Comparison of ENCODE assay signal across 11 cellular contexts in the genomic region with DNA sequence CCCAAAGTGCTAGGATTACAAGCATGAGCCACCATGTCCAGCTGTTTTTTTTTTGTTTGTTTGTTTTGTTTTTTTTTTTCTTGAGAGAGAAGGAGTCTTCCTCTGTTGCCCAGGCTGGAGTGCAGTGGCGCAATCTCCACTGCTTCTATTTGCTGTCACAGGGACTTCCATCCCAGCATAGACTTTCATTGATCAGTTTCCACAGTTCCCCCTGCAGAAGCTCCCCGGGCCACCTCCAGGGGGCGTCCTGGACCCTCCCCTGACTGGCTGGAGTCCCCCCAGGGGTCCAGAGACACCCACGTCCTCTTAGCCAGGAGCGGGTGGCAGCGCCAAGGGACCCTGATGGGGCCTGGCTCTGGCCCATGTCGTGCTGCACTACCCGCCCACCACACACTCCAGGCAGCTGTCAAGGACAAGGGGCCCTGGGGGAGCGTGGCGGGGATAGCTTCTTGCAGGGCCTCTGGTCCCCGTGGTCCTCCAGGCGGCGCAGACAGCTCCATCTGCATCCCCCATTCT. TPM values are rescaled to one million over a fixed set of nuclear protein-coding genes. Genes with fewer than 3 reads are reported as not detected.
DNase-seq lines count a peak whose midpoint lies in the region; ATAC-seq, FAIRE-seq and TF ChIP-seq lines count a peak whose summit lies in the region.
"Had no signal": no experiment of that assay in that cellular context is flagged by ENCODE, and none has a peak within 500 bp of the region (broad histone marks: within the 10 kb centered on the region; RNA-seq: fewer than 3 reads in every experiment).

No MANE protein-coding gene starts in this region.

- ATAC-seq in activated B cell treated with CpG ODN at 0.5 μM for 24 hours (ENCODE audit: low read depth) = peak; percentile 26
- ATAC-seq in gastroesophageal sphincter = no peak
- ATAC-seq in HG03135 (IDR thresholded peaks at IDR 0.05; ENCODE audit: unreplicated experiment) = no peak
- no peak for ATAC-seq in HG02884 (IDR thresholded peaks at IDR 0.05; ENCODE audit: unreplicated experiment)

- H3K27ac Mint-ChIP-seq in CD14-positive monocyte (peak overlapping the region in 6 of 7 donors; percentile 86 to 93 (median 90)), activated B cell treated with CpG ODN at 0.5 μM for 24 hours (no peak overlapping the region)
- H3K27ac Mint-ChIP-seq: activated CD4-positive, alpha-beta T cell treated with anti-CD3 and anti-CD28 coated beads, Interleukin-2, amount 10 ng/mL, durations not matched to agents 7 days and 5 days had no signal

- no peak for DNase-seq in CD14-positive monocyte (ENCODE audit: low spot score)
- no peak for DNase-seq in GM13977 (ENCODE audit: low spot score)
- no peak for DNase-seq in activated B cell treated with CpG ODN at 0.5 μM for 24 hours
- DNase-seq in kidney = peak; percentile 62
- no peak for DNase-seq in CD1c-positive myeloid dendritic cell (ENCODE audit: extremely low spot score)
- DNase-seq: activated CD4-positive, alpha-beta T cell treated with anti-CD3 and anti-CD28 coated beads, Interleukin-2, amount 10 ng/mL, durations not matched to agents 7 days and 5 days; NCI-H2029; thyroid gland had no signal

- H3K27me3 Mint-ChIP-seq in CD14-positive monocyte (ENCODE audit: low read depth in 3 of 3) = peaks cover 23 to 46% (median 43%) of the 10 kb centered on the region in 3 donors
- peaks cover 16% of the 10 kb centered on the region for H3K27me3 Mint-ChIP-seq in activated B cell treated with CpG ODN at 0.5 μM for 24 hours

- no peaks in the 10 kb centered on the region for H3K36me3 ChIP-seq in kidney (ENCODE audit: control insufficient read depth in 1 of 2, insufficient read depth in 2 of 2, low read length in 2 of 2)
- no peaks in the 10 kb centered on the region for H3K36me3 ChIP-seq in gastroesophageal sphincter
- H3K36me3 ChIP-seq: thyroid gland had no signal

- no peak for FAIRE-seq in kidney (lab: Jason Lieb, UNC)

- H3K36me3 Mint-ChIP-seq in CD14-positive monocyte (no peaks in the 10 kb centered on the region), activated B cell treated with CpG ODN at 0.5 μM for 24 hours (ENCODE audit: low read depth) (no peaks in the 10 kb centered on the region)

- H3K4me3 Mint-ChIP-seq in CD14-positive monocyte = no peak overlapping the region
- H3K4me3 Mint-ChIP-seq in activated B cell treated with CpG ODN at 0.5 μM for 24 hours = no peak overlapping the region
- H3K4me3 Mint-ChIP-seq: activated CD4-positive, alpha-beta T cell treated with anti-CD3 and anti-CD28 coated beads, Interleukin-2, amount 10 ng/mL, durations not matched to agents 7 days and 5 days had no signal

- no peak overlapping the region for H3K9ac ChIP-seq in kidney (ENCODE audit: low read length in 2 of 2)

- no peaks in the 10 kb centered on the region for H3K9me3 ChIP-seq in kidney (ENCODE audit: control insufficient read depth in 1 of 2, low read length in 2 of 2)
- H3K9me3 ChIP-seq in gastroesophageal sphincter = no peaks in the 10 kb centered on the region
- H3K9me3 ChIP-seq: thyroid gland had no signal

- no peak for TF ChIP-seq EP300 in gastroesophageal sphincter (IDR thresholded peaks at IDR 0.05)

- 0% methylated on average over 1 of the region's 13 CpGs; no CpG with 5 or more reads in 1 of the 2 donors for WGBS in gastroesophageal sphincter (ENCODE audit: low coverage in 1 of 2), 2 donors

- H3K9me3 Mint-ChIP-seq in CD14-positive monocyte (peaks cover under 1 to 17% (median 5%) of the 10 kb centered on the region in 7 donors), activated B cell treated with CpG ODN at 0.5 μM for 24 hours (no peaks in the 10 kb centered on the region)
- H3K9me3 Mint-ChIP-seq: activated CD4-positive, alpha-beta T cell treated with anti-CD3 and anti-CD28 coated beads, Interleukin-2, amount 10 ng/mL, durations not matched to agents 7 days and 5 days had no signal

- CTCF ChIA-PET in activated B cell treated with CpG ODN at 0.5 μM for 24 hours (lab: Charles Lee) = interaction anchor here (0.6 to 0.7 kb wide), 2 partner anchors 13 to 124 kb away, joined by 3 to 4 read pairs; no protein-coding TSS in a partner anchor

- TF ChIP-seq POLR2A in gastroesophageal sphincter (IDR thresholded peaks at IDR 0.05) = no peak

- H3K27me3 ChIP-seq in gastroesophageal sphincter = peaks cover 50% of the 10 kb centered on the region

- H3K4me1 ChIP-seq in kidney (ENCODE audit: control insufficient read depth in 1 of 2, insufficient read depth in 1 of 2, low read depth in 1 of 2, low read length in 2 of 2) = peaks cover 0 to 4% of the 10 kb centered on the region in 2 donors
- peaks cover 0 to 16% (median 9%) of the 10 kb centered on the region in 3 donors for H3K4me1 ChIP-seq in gastroesophageal sphincter

- POLR2A ChIA-PET in activated B cell treated with CpG ODN at 0.5 μM for 24 hours (lab: Charles Lee) = interaction anchor here (1.0 kb wide), 1 partner anchor 139 kb away, joined by 4 read pairs; a partner anchor contains a TSS

- H3K27ac ChIP-seq in kidney (ENCODE audit: low read depth in 2 of 2, low read length in 2 of 2) (no peak overlapping the region), gastroesophageal sphincter (no peak overlapping the region)
- H3K27ac ChIP-seq: thyroid gland had no signal

- H3K4me3 ChIP-seq in kidney (ENCODE audit: low read length in 2 of 2) (no peak overlapping the region), gastroesophageal sphincter (no peak overlapping the region)
- H3K4me3 ChIP-seq: thyroid gland had no signal

- peak; percentile 54 for TF ChIP-seq CTCF in CD14-positive monocyte (IDR thresholded peaks at IDR 0.05)
- TF ChIP-seq CTCF in GM13977 (IDR thresholded peaks at IDR 0.05; ENCODE audit: extremely low read depth, insufficient read depth, missing control alignments) = peak; percentile 48
- no peak for TF ChIP-seq CTCF in activated B cell treated with CpG ODN at 0.5 μM for 24 hours (IDR thresholded peaks at IDR 0.05)
- no peak for TF ChIP-seq CTCF in kidney (IDR thresholded peaks at IDR 0.05; ENCODE audit: borderline replicate concordance, extremely low read depth, insufficient read depth)
- peak in 2 of 4 experiments; percentile 7 to 37 for TF ChIP-seq CTCF in gastroesophageal sphincter (IDR thresholded peaks at IDR 0.05)

- H3K4me1 Mint-ChIP-seq in CD14-positive monocyte = peaks cover 19% of the 10 kb centered on the region
- peaks cover 5% of the 10 kb centered on the region for H3K4me1 Mint-ChIP-seq in activated B cell treated with CpG ODN at 0.5 μM for 24 hours

- in situ Hi-C loops in GM13977 (cut with MboI; ENCODE audit: low pct_unique_long_range_greater_than_20kb, low sequenced_read_pairs, unreplicated experiment) = no loop called here

- intact Hi-C loops in CD14-positive monocyte (cut with micrococcal nuclease) = no loop called here
- intact Hi-C loops in activated B cell treated with CpG ODN at 0.5 μM for 24 hours (cut with micrococcal nuclease) = no loop called here
- intact Hi-C loops in kidney (cut with DNase I) = no loop called here

RNA-seq across cellular contexts. Expression of a gene that starts 3.1 kb away (rescaled TPM):
- polyA plus RNA-seq in CD14-positive monocyte (not detected), kidney (ENCODE audit: insufficient read depth, low read depth, low replicate concordance) (not detected)
- total RNA-seq in activated B cell treated with CpG ODN at 0.5 μM for 24 hours (1.5 and 1.7 TPM in 2 replicates), kidney (not detected), gastroesophageal sphincter (not detected)

RNA-seq across cellular contexts. Expression of a gene that starts 6.8 kb away (rescaled TPM):
- polyA plus RNA-seq in CD14-positive monocyte (1 to 10 TPM; 1.4 to 1.5 TPM), kidney (ENCODE audit: insufficient read depth, low read depth, low replicate concordance) (14.3 TPM)
- total RNA-seq in activated B cell treated with CpG ODN at 0.5 μM for 24 hours (56.4 and 59.3 TPM in 2 replicates), kidney (34.9 TPM), gastroesophageal sphincter (10 to 100 TPM; 28.5 to 43.0 (median 34.6) TPM)

RNA-seq across cellular contexts. Expression of a gene that starts 10.2 kb away (rescaled TPM):
- under 1 TPM; 0.66 to 0.78 TPM for polyA plus RNA-seq in CD14-positive monocyte
- total RNA-seq in activated B cell treated with CpG ODN at 0.5 μM for 24 hours = 0.56 and 0.93 TPM in 2 replicates
- 238 TPM for total RNA-seq in kidney
- polyA plus RNA-seq in kidney (ENCODE audit: insufficient read depth, low read depth, low replicate concordance) = 405 TPM
- total RNA-seq in gastroesophageal sphincter = 100 to 1,000 TPM in 1 of 4 donors, 10 to 100 TPM in 3; 43.8 to 106 (median 63.8) TPM

RNA-seq across cellular contexts. Expression of a gene that starts 26.7 kb away (rescaled TPM):
- polyA plus RNA-seq in CD14-positive monocyte = under 1 TPM in 1 of 2 donors, not detected in 1; 0.29 TPM
- total RNA-seq in activated B cell treated with CpG ODN at 0.5 μM for 24 hours = 10.0 and 11.3 TPM in 2 replicates
- 2.2 TPM for total RNA-seq in kidney
- polyA plus RNA-seq in kidney (ENCODE audit: insufficient read depth, low read depth, low replicate concordance) = 4.6 TPM
- total RNA-seq in gastroesophageal sphincter = 1 to 10 TPM in 3 of 4 donors, not detected in 1; 1.2 to 5.1 (median 3.1) TPM
- total RNA-seq: thyroid gland had no signal

RNA-seq across cellular contexts. Expression of a gene that starts 31.2 kb away (rescaled TPM):
- polyA plus RNA-seq in CD14-positive monocyte (10 to 100 TPM in 1 of 2 donors, 1 to 10 TPM in 1; 9.2 to 22.4 TPM), kidney (ENCODE audit: insufficient read depth, low read depth, low replicate concordance) (36.0 TPM)
- total RNA-seq in activated B cell treated with CpG ODN at 0.5 μM for 24 hours (10.5 and 11.5 TPM in 2 replicates), kidney (15.3 TPM), gastroesophageal sphincter (10 to 100 TPM; 18.4 to 25.4 (median 21.6) TPM)

Comparison
In these comparisons a context has a peak if more than half of its experiments do, and no peak if none do; other contexts are left out.
1. CTCF ChIP-seq: peak in CD14-positive monocyte (single experiment) and GM13977 (single experiment); none in activated B cell treated with CpG ODN at 0.5 μM for 24 hours (single experiment) and kidney (single experiment).
2. RNA of a gene that starts 10.2 kb away (total RNA-seq): 238 TPM in kidney (single experiment) and 43.8 to 106 TPM in gastroesophageal sphincter; 0.56 to 0.93 TPM in activated B cell treated with CpG ODN at 0.5 μM for 24 hours; every median in the first group is over 10 times any median in the second.